Comparison of ENCODE assay signal across 17 cellular contexts in genomic region chr15:31309893-31310606, GRCh38. TPM values are rescaled to one million over a fixed set of nuclear protein-coding genes. Genes with fewer than 3 reads are reported as not detected.
DNase-seq lines count a peak whose midpoint lies in the region; ATAC-seq and TF ChIP-seq lines count a peak whose summit lies in the region.
"Had no signal": no experiment of that assay in that cellular context is flagged by ENCODE, and none has a peak within 500 bp of the region (broad histone marks: within the 10 kb centered on the region; RNA-seq: fewer than 3 reads in every experiment).

No MANE protein-coding gene starts in this region.

- H3K9me3 ChIP-seq in WERI-Rb-1 (ENCODE audit: severe bottlenecking): peaks cover 8% of the 10 kb centered on the region
- H3K9me3 ChIP-seq in thymus (ENCODE audit: control insufficient read depth): no peaks in the 10 kb centered on the region
- peaks cover 7% of the 10 kb centered on the region for H3K9me3 ChIP-seq in upper lobe of right lung

- no peaks in the 10 kb centered on the region for H3K36me3 Mint-ChIP-seq in activated T-cell treated with anti-CD3 and anti-CD28 coated beads, Interleukin-2, amount 50 U/mL, for 4 hours (ENCODE audit: insufficient read depth)
- H3K36me3 Mint-ChIP-seq: CD4-positive, alpha-beta memory T cell had no signal

- H3K36me3 ChIP-seq in WERI-Rb-1 (no peaks in the 10 kb centered on the region), thymus (ENCODE audit: control insufficient read depth, insufficient read depth) (peaks cover 4% of the 10 kb centered on the region), upper lobe of right lung (no peaks in the 10 kb centered on the region)

- H3K27me3 ChIP-seq in WERI-Rb-1 (ENCODE audit: insufficient read depth, low read depth, severe bottlenecking) (no peaks in the 10 kb centered on the region), thymus (ENCODE audit: control insufficient read depth, insufficient read depth) (no peaks in the 10 kb centered on the region), upper lobe of right lung (peaks cover 6% of the 10 kb centered on the region)

- TF ChIP-seq CTCF in WERI-Rb-1 (IDR thresholded peaks at IDR 0.05; ENCODE audit: low read depth, low read length): no peak
- no peak for TF ChIP-seq CTCF in lower leg skin (IDR thresholded peaks at IDR 0.05)
- no peak for TF ChIP-seq CTCF in upper lobe of right lung (IDR thresholded peaks at IDR 0.05)

- no peak for ATAC-seq in activated T-cell treated with anti-CD3 and anti-CD28 coated beads, Interleukin-2, amount 50 U/mL, for 4 hours
- ATAC-seq in upper lobe of right lung: no peak
- ATAC-seq in GM21619 (IDR thresholded peaks at IDR 0.05; ENCODE audit: unreplicated experiment): no peak
- ATAC-seq in GM21528 (IDR thresholded peaks at IDR 0.05; ENCODE audit: low FRiP score, unreplicated experiment): no peak
- ATAC-seq: A549 had no signal

- H3K4me1 Mint-ChIP-seq in activated T-cell treated with anti-CD3 and anti-CD28 coated beads, Interleukin-2, amount 50 U/mL, for 4 hours (ENCODE audit: low read depth): peaks cover 7% of the 10 kb centered on the region

- DNase-seq in activated T-cell treated with anti-CD3 and anti-CD28 coated beads, Interleukin-2, amount 50 U/mL, for 4 hours: peak; percentile 1
- DNase-seq in activated T-cell treated with anti-CD3 and anti-CD28 coated beads, Interleukin-2, amount 50 U/mL, for 1 hour: no peak
- no peak for DNase-seq in WERI-Rb-1
- peak; percentile 4 to 59 for DNase-seq in lower leg skin (ENCODE audit: low spot score in 2 of 2)
- no peak for DNase-seq in upper lobe of right lung
- DNase-seq: CD4-positive, alpha-beta memory T cell; DMS79 treated with DMSO at 0.1 percent for 48 hours; GDM1; GOT3; KBM-7; NCI-H1092; NCI-H1694 treated with DMSO at 0.1 percent for 48 hours; PC-9 had no signal

- H3K27ac ChIP-seq in WERI-Rb-1: peak overlapping the region; percentile 77
- H3K27ac ChIP-seq in thymus (ENCODE audit: low read depth): peak overlapping the region; percentile 31
- H3K27ac ChIP-seq in upper lobe of right lung: no peak overlapping the region
- H3K27ac ChIP-seq: A549, PC-9 had no signal

- H3K4me3 ChIP-seq in WERI-Rb-1 (ENCODE audit: low read depth, low read length) (no peak overlapping the region), lower leg skin (ENCODE audit: low read depth, poor library complexity, severe bottlenecking) (no peak overlapping the region), thymus (ENCODE audit: low read length) (no peak overlapping the region), upper lobe of right lung (no peak overlapping the region)
- H3K4me3 ChIP-seq: A549, PC-9 had no signal

- intact Hi-C loops in lower leg skin (cut with DNase I; ENCODE audit: low total_unique reads): no loop called here
- intact Hi-C loops in upper lobe of right lung (cut with DNase I): loop anchor here (10.0 kb wide), 1 partner anchor 55 kb away; no protein-coding TSS in a partner anchor

- H3K4me1 ChIP-seq in thymus (ENCODE audit: control insufficient read depth, insufficient read depth, low read length) (peaks cover 67% of the 10 kb centered on the region), upper lobe of right lung (no peaks in the 10 kb centered on the region)
- H3K4me1 ChIP-seq: A549 had no signal

- WGBS in lower leg skin, 2 donors: 83 to 85% methylated on average over 9 of the region's 9 CpGs
- 58% methylated on average over 9 of the region's 9 CpGs for WGBS in thymus

- no peak for TF ChIP-seq POLR2A in lower leg skin (IDR thresholded peaks at IDR 0.05)

- H3K4me3 Mint-ChIP-seq in activated T-cell treated with anti-CD3 and anti-CD28 coated beads, Interleukin-2, amount 50 U/mL, for 4 hours: no peak overlapping the region
- H3K4me3 Mint-ChIP-seq: CD4-positive, alpha-beta memory T cell had no signal

- no peaks in the 10 kb centered on the region for H3K9me3 Mint-ChIP-seq in activated T-cell treated with anti-CD3 and anti-CD28 coated beads, Interleukin-2, amount 50 U/mL, for 4 hours

- peaks cover 5% of the 10 kb centered on the region for H3K27me3 Mint-ChIP-seq in activated T-cell treated with anti-CD3 and anti-CD28 coated beads, Interleukin-2, amount 50 U/mL, for 4 hours (ENCODE audit: low read depth)

RNA-seq across cellular contexts. Expression of gene KLF13, which starts 16.6 kb away (rescaled TPM):
- 10 to 100 TPM; 75.0 to 82.8 (median 81.8) TPM for total RNA-seq in activated T-cell treated with anti-CD3 and anti-CD28 coated beads, Interleukin-2, amount 50 U/mL, for 4 hours
- total RNA-seq in lower leg skin (100 to 1,000 TPM in 2 of 4 donors, 10 to 100 TPM in 2; 50.8 to 151 (median 98.7) TPM), upper lobe of right lung (176 TPM)
- 107 TPM for polyA plus RNA-seq in thymus

Comparison
In these comparisons a context has a peak if more than half of its experiments do, and no peak if none do; other contexts are left out.
1. DNase-seq: peak in activated T-cell treated with anti-CD3 and anti-CD28 coated beads, Interleukin-2, amount 50 U/mL, for 4 hours (single experiment) and lower leg skin (2 of 2); none in activated T-cell treated with anti-CD3 and anti-CD28 coated beads, Interleukin-2, amount 50 U/mL, for 1 hour (single experiment), WERI-Rb-1 (single experiment) and upper lobe of right lung (single experiment).